ENCODE assay signal across 1 cellular context in the genomic region with DNA sequence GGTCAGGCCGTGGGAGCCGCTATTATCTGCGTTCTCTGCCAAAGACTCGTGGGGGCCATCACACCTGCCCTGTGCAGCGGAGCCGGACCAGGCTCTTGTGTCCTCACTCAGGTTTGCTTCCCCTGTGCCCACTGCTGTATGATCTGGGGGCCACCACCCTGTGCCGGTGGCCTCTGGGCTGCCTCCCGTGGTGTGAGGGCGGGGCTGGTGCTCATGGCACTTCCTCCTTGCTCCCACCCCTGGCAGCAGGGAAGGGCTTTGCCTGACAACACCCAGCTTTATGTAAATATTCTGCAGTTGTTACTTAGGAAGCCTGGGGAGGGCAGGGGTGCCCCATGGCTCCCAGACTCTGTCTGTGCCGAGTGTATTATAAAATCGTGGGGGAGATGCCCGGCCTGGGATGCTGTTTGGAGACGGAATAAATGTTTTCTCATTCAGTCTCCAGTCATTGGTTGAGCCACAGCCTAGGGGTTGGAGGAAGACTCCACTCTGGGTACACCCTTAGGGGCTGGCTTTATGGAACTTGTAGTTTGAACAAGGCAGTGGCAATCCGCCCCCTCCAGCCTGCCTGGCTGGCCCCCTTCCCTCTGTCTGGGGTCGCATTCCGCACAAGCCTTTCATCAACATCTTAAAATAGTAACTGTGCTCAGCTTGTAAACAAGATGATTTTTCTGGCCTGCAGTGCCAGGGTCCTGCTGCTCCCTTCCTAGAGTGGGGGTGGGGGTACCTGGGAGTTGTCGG.
A peak's percentile ranks its signal among the peaks of the same experiment; 100 is the strongest.
TF ChIP-seq lines count a peak whose summit lies in the region.

No MANE protein-coding gene starts in this region.

TF ChIP-seq in HepG2, 621 proteins besides CTCF, POLR2A, EP300 and RAD21 (continued from another document and continues in another):
- TF ChIP-seq DPF2 (CRISPR knock-in tag; IDR thresholded peaks at IDR 0.05; ENCODE audit: borderline replicate concordance, low read depth) (no peak), AGO1 (IDR thresholded peaks at IDR 0.05; ENCODE audit: low read depth, low read length, poor library complexity, severe bottlenecking) (peak; percentile 47), MEF2D (CRISPR knock-in tag; IDR thresholded peaks at IDR 0.05) (peak; percentile 78), ZNF446 (CRISPR knock-in tag; IDR thresholded peaks at IDR 0.05) (no peak), HNRNPL (IDR thresholded peaks at IDR 0.05; ENCODE audit: low read depth, low read length) (0 out of 2 replicates have a peak, but pooled peaks have one; percentile 22), NFIB (CRISPR knock-in tag; IDR thresholded peaks at IDR 0.05; ENCODE audit: borderline replicate concordance) (no peak), ATAD3A (CRISPR knock-in tag; IDR thresholded peaks at IDR 0.05) (no peak), MEIS2 (CRISPR knock-in tag; IDR thresholded peaks at IDR 0.05) (no peak), RARA (CRISPR knock-in tag; IDR thresholded peaks at IDR 0.05) (no peak), MNT (IDR thresholded peaks at IDR 0.05) (no peak), ZNF674 (CRISPR knock-in tag; IDR thresholded peaks at IDR 0.05; ENCODE audit: low read depth) (no peak), ZNF615 (CRISPR knock-in tag; IDR thresholded peaks at IDR 0.05; ENCODE audit: borderline replicate concordance) (no peak), ZNF652 (CRISPR knock-in tag; IDR thresholded peaks at IDR 0.05; ENCODE audit: borderline replicate concordance, low read depth) (no peak), ZBTB7B (CRISPR knock-in tag; IDR thresholded peaks at IDR 0.05) (no peak), CSRNP1 (CRISPR knock-in tag; IDR thresholded peaks at IDR 0.05) (no peak), PLRG1 (conservative IDR thresholded peaks at IDR 0.05) (no peak), ISL2 (CRISPR knock-in tag; IDR thresholded peaks at IDR 0.05) (no peak), CBX1 (IDR thresholded peaks at IDR 0.05; ENCODE audit: low read depth) (no peak), RNF2 (conservative IDR thresholded peaks at IDR 0.05; ENCODE audit: low read depth) (no peak), ZNF839 (CRISPR knock-in tag; IDR thresholded peaks at IDR 0.05; ENCODE audit: borderline replicate concordance) (no peak), ZNF788 (CRISPR knock-in tag; IDR thresholded peaks at IDR 0.05; ENCODE audit: borderline replicate concordance) (no peak), PAXIP1 (CRISPR knock-in tag; conservative IDR thresholded peaks at IDR 0.05) (0 out of 2 replicates have a peak, but pooled peaks have one; percentile 18), ZBTB20 (CRISPR knock-in tag; IDR thresholded peaks at IDR 0.05; ENCODE audit: borderline replicate concordance, low read depth) (no peak), ATRX (CRISPR knock-in tag; IDR thresholded peaks at IDR 0.05; ENCODE audit: borderline replicate concordance) (no peak), ZNF556 (CRISPR knock-in tag; IDR thresholded peaks at IDR 0.05; ENCODE audit: borderline replicate concordance) (no peak; the same call in 1 of the 2 replicates), HNRNPUL1 (IDR thresholded peaks at IDR 0.05; ENCODE audit: low read depth, low read length) (no peak), HMGXB4 (CRISPR knock-in tag; IDR thresholded peaks at IDR 0.05; ENCODE audit: borderline replicate concordance in 1 of 2, low read depth in 1 of 2) (0 out of 4 replicates have a peak, but pooled peaks of 1 of the 2 experiments have one; percentile 29), ZNF543 (CRISPR knock-in tag; IDR thresholded peaks at IDR 0.05) (0 out of 2 replicates have a peak, but pooled peaks have one; percentile 34), TEAD2 (CRISPR knock-in tag; IDR thresholded peaks at IDR 0.05) (no peak), ZFX (CRISPR knock-in tag; IDR thresholded peaks at IDR 0.05; ENCODE audit: low read depth) (no peak), STAG1 (CRISPR knock-in tag; IDR thresholded peaks at IDR 0.05) (no peak), ZNF17 (CRISPR knock-in tag; IDR thresholded peaks at IDR 0.05) (no peak), UBTF (CRISPR knock-in tag; IDR thresholded peaks at IDR 0.05) (peak; percentile 2; the same call in 1 of the 2 replicates)
- TF ChIP-seq, protein P1, sequence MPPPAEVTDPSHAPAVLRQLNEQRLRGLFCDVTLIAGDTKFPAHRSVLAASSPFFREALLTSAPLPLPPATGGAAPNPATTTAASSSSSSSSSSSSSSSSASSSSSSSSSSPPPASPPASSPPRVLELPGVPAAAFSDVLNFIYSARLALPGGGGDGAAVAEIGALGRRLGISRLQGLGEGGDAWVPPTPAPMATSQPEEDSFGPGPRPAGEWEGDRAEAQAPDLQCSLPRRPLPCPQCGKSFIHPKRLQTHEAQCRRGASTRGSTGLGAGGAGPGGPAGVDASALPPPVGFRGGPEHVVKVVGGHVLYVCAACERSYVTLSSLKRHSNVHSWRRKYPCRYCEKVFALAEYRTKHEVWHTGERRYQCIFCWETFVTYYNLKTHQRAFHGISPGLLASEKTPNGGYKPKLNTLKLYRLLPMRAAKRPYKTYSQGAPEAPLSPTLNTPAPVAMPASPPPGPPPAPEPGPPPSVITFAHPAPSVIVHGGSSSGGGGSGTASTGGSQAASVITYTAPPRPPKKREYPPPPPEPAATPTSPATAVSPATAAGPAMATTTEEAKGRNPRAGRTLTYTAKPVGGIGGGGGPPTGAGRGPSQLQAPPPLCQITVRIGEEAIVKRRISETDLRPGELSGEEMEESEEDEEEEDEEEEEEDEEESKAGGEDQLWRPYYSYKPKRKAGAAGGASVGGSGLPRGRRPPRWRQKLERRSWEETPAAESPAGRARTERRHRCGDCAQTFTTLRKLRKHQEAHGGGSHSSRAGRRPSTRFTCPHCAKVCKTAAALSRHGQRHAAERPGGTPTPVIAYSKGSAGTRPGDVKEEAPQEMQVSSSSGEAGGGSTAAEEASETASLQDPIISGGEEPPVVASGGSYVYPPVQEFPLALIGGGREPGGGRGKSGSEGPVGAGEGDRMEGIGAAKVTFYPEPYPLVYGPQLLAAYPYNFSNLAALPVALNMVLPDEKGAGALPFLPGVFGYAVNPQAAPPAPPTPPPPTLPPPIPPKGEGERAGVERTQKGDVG (CRISPR knock-in tag; IDR thresholded peaks at IDR 0.05; ENCODE audit: borderline replicate concordance) = no peak
- TF ChIP-seq, protein P2, sequence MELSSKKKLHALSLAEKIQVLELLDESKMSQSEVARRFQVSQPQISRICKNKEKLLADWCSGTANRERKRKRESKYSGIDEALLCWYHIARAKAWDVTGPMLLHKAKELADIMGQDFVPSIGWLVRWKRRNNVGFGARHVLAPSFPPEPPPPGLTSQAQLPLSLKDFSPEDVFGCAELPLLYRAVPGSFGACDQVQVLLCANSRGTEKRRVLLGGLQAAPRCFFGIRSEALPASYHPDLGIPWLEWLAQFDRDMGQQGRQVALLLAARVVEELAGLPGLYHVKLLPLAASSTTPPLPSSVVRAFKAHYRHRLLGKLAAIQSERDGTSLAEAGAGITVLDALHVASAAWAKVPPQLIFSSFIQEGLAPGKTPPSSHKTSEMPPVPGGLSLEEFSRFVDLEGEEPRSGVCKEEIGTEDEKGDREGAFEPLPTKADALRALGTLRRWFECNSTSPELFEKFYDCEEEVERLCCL (CRISPR knock-in tag; IDR thresholded peaks at IDR 0.05; ENCODE audit: borderline replicate concordance) = no peak
- TF ChIP-seq, protein P3, sequence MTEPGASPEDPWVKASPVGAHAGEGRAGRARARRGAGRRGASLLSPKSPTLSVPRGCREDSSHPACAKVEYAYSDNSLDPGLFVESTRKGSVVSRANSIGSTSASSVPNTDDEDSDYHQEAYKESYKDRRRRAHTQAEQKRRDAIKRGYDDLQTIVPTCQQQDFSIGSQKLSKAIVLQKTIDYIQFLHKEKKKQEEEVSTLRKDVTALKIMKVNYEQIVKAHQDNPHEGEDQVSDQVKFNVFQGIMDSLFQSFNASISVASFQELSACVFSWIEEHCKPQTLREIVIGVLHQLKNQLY (CRISPR knock-in tag; IDR thresholded peaks at IDR 0.05) = no peak
- TF ChIP-seq, protein P4, sequence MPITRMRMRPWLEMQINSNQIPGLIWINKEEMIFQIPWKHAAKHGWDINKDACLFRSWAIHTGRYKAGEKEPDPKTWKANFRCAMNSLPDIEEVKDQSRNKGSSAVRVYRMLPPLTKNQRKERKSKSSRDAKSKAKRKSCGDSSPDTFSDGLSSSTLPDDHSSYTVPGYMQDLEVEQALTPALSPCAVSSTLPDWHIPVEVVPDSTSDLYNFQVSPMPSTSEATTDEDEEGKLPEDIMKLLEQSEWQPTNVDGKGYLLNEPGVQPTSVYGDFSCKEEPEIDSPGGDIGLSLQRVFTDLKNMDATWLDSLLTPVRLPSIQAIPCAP (CRISPR knock-in tag; IDR thresholded peaks at IDR 0.05; ENCODE audit: low read depth) = no peak
- TF ChIP-seq, protein P5, sequence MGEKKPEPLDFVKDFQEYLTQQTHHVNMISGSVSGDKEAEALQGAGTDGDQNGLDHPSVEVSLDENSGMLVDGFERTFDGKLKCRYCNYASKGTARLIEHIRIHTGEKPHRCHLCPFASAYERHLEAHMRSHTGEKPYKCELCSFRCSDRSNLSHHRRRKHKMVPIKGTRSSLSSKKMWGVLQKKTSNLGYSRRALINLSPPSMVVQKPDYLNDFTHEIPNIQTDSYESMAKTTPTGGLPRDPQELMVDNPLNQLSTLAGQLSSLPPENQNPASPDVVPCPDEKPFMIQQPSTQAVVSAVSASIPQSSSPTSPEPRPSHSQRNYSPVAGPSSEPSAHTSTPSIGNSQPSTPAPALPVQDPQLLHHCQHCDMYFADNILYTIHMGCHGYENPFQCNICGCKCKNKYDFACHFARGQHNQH (CRISPR knock-in tag; IDR thresholded peaks at IDR 0.05) = no peak
